ENCODE assay signal across 12 cellular contexts in the genomic region with DNA sequence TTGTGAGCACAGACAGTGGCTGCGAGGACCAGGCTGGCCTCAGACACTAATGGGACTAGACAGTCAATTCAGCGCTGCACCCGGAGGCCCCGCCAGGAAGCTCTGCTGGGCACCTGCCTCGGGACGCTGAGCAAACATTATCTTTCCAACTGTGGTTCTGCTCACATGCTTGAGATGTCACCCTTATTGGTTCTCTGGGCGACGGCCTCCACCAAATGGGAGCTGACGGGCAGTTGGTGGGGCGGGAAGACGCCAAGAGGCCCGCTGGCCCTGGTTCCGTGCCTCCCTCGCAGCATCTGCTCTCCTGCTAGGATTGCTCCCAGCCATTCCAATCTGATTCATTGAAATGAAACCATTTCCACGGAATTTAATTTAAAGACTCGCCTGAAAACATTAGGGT.
"Had no signal": no experiment of that assay in that cellular context is flagged by ENCODE, and none has a peak within 500 bp of the region (broad histone marks: within the 10 kb centered on the region; RNA-seq: fewer than 3 reads in every experiment).

No MANE protein-coding gene starts in this region.

- DNase-seq: effector memory CD8-positive, alpha-beta T cell; gastrocnemius medialis; islet precursor cell; mammary epithelial cell; naive thymus-derived CD4-positive, alpha-beta T cell; nephron progenitor cell; sigmoid colon; stimulated activated CD4-positive, alpha-beta T cell treated with anti-CD3 and anti-CD28 coated beads, Interleukin-12 subunit alpha, Interleukin-12 subunit beta, amount 100 ng/mL, for 4 hours; stimulated activated naive CD4-positive, alpha-beta T cell; stomach; transverse colon had no signal

- H3K4me3 Mint-ChIP-seq: effector memory CD8-positive, alpha-beta T cell; naive thymus-derived CD4-positive, alpha-beta T cell; nephron progenitor cell had no signal

- H3K36me3 Mint-ChIP-seq: naive thymus-derived CD4-positive, alpha-beta T cell had no signal

- H3K9me3 Mint-ChIP-seq: effector memory CD8-positive, alpha-beta T cell; naive thymus-derived CD4-positive, alpha-beta T cell; nephron progenitor cell had no signal

- ATAC-seq: effector memory CD8-positive, alpha-beta T cell; gastrocnemius medialis; left lobe of liver; naive thymus-derived CD4-positive, alpha-beta T cell had no signal

- H3K27ac Mint-ChIP-seq: effector memory CD8-positive, alpha-beta T cell; naive thymus-derived CD4-positive, alpha-beta T cell; nephron progenitor cell had no signal
